In the genomic region with DNA sequence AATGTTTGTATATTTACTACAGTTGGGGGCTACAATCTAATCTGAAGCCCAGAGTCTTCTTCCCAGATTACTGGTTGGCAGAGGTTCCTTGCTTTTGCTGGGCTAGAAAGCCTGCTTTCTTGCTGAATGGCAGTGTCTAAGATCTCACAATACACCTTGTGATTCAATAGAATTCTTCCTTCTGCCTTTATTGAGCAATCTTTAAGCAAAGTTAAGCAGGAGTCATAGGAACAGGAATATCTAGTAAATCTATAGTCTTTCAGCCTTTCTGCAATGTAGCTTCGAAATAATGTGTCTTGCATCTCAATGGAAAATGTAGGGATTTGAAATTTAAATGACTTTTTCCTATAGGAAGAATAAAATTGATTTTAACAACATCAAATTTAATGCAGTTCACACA, we compare ENCODE assay signal across 10 cellular contexts.
"Had no signal": no experiment of that assay in that cellular context is flagged by ENCODE, and none has a peak within 500 bp of the region (broad histone marks: within the 10 kb centered on the region; RNA-seq: fewer than 3 reads in every experiment).

No MANE protein-coding gene starts in this region.

- H3K36me3 ChIP-seq: HAP-1 had no signal

- H2AFZ ChIP-seq: GM23248, GM23338 had no signal

- H3K9ac ChIP-seq: GM23248 had no signal

- H3K4me2 ChIP-seq: GM23338 had no signal

- ATAC-seq: GM23338, HCT116 had no signal

- H3K27ac ChIP-seq: GM23248 had no signal

- H3K4me1 ChIP-seq: HAP-1 had no signal

- H3K9me3 ChIP-seq: HAP-1 had no signal

- H3K4me3 ChIP-seq: GM23248, GM23338, HAP-1 had no signal

- FAIRE-seq: H1, H54 had no signal

- DNase-seq: GM23248, GOT3, H7, H9, HCEC 1CT had no signal
